24 cellular contexts compared by ENCODE assay signal in genomic region chr11:132311703-132312102, GRCh38.
DNase-seq lines count a peak whose midpoint lies in the region; ATAC-seq and TF ChIP-seq lines count a peak whose summit lies in the region.
"Had no signal": no experiment of that assay in that cellular context is flagged by ENCODE, and none has a peak within 500 bp of the region (broad histone marks: within the 10 kb centered on the region; RNA-seq: fewer than 3 reads in every experiment).

No MANE protein-coding gene starts in this region.

- H3K27me3 ChIP-seq in RWPE2 (ENCODE audit: insufficient read depth, poor library complexity, severe bottlenecking) (no peaks in the 10 kb centered on the region), Karpas-422 (ENCODE audit: low read length) (no peaks in the 10 kb centered on the region), adrenal gland (no peaks in the 10 kb centered on the region)
- H3K27me3 ChIP-seq: SJCRH30 had no signal

- no peaks in the 10 kb centered on the region for H3K79me2 ChIP-seq in Karpas-422 (ENCODE audit: low read length)

- no peaks in the 10 kb centered on the region for H3K9me3 ChIP-seq in RWPE2 (ENCODE audit: severe bottlenecking)
- H3K9me3 ChIP-seq in Karpas-422 (ENCODE audit: low read length) = no peaks in the 10 kb centered on the region
- H3K9me3 ChIP-seq in adrenal gland (replicated peaks in 1 of 3) = no peaks in the 10 kb centered on the region
- H3K9me3 ChIP-seq: Caco-2, SJCRH30 had no signal

- H3K36me3 ChIP-seq in RWPE2 (ENCODE audit: low read depth) (no peaks in the 10 kb centered on the region), Karpas-422 (ENCODE audit: insufficient read depth, low read length) (no peaks in the 10 kb centered on the region), adrenal gland (replicated peaks in 1 of 2) (no peaks in the 10 kb centered on the region)
- H3K36me3 ChIP-seq: SJCRH30 had no signal

- no peaks in the 10 kb centered on the region for H4K20me1 ChIP-seq in Karpas-422 (ENCODE audit: insufficient read depth, low read depth, low read length)

- 86 to 95% (median 87%) methylated on average over 2 of the region's 2 CpGs for WGBS in adrenal gland, 4 donors

- no peak for TF ChIP-seq POLR2A in adrenal gland (IDR thresholded peaks at IDR 0.05)

- H3K4me1 ChIP-seq in RWPE2 (ENCODE audit: insufficient read depth, poor library complexity, severe bottlenecking) = peaks cover 6% of the 10 kb centered on the region
- no peaks in the 10 kb centered on the region for H3K4me1 ChIP-seq in Karpas-422 (ENCODE audit: low read length)
- H3K4me1 ChIP-seq in adrenal gland (replicated peaks in 1 of 2) = no peaks in the 10 kb centered on the region
- H3K4me1 ChIP-seq: Caco-2, SJCRH30 had no signal

- ATAC-seq in RWPE2 (ENCODE audit: low read depth) = no peak
- ATAC-seq: CD8-positive, alpha-beta T cell; PC-3; Right ventricle myocardium inferior had no signal

- H3K4me2 ChIP-seq in Karpas-422 (ENCODE audit: low read depth, low read length, poor library complexity, severe bottlenecking) = no peak overlapping the region
- H3K4me2 ChIP-seq: GM23338 had no signal

- H2AFZ ChIP-seq in Karpas-422 (ENCODE audit: low read length) = no peak overlapping the region
- H2AFZ ChIP-seq: GM23338 had no signal

- peak overlapping the region; percentile 15 for H3K27ac ChIP-seq in RWPE2 (ENCODE audit: poor library complexity, severe bottlenecking)
- H3K27ac ChIP-seq in substantia nigra (ENCODE audit: low read depth, low read length, poor library complexity, severe bottlenecking) = peak overlapping the region; percentile 56
- no peak overlapping the region for H3K27ac ChIP-seq in Karpas-422 (ENCODE audit: low read length)
- H3K27ac ChIP-seq in adrenal gland = no peak overlapping the region
- H3K27ac ChIP-seq: C4-2B, SJCRH30 had no signal

- no peaks in the 10 kb centered on the region for H3K9me2 ChIP-seq in Karpas-422 (replicated peaks; ENCODE audit: insufficient read depth, low read length)

- H3K9ac ChIP-seq in Karpas-422 (ENCODE audit: low read length) = no peak overlapping the region

- TF ChIP-seq CTCF in RWPE2 (IDR thresholded peaks at IDR 0.05; ENCODE audit: poor library complexity, severe bottlenecking) (no peak), adrenal gland (IDR thresholded peaks at IDR 0.05) (no peak)

- intact Hi-C loops in adrenal gland (cut with DNase I) = no loop called here

- DNase-seq in RWPE2 (ENCODE audit: low spot score) = no peak
- peak; percentile 55 for DNase-seq in cerebellar cortex (ENCODE audit: low spot score)
- DNase-seq in medulla oblongata (ENCODE audit: extremely low spot score) = peak; percentile 53
- DNase-seq in substantia nigra (lab: John Stamatoyannopoulos, UW) = peak in 15 of 49 donors; percentile 6 to 55 (median 32)
- no peak for DNase-seq in Karpas-422
- no peak for DNase-seq in activated CD4-positive, alpha-beta T cell treated with anti-CD3 and anti-CD28 coated beads for 1 hour
- DNase-seq in adrenal gland = no peak
- DNase-seq: Caco-2; CD8-positive, alpha-beta T cell; GDM1; HCEC 1CT; KBM-7; MM.1S; NCI-H1694; NCI-H2029 treated with DMSO at 0.1 percent for 48 hours; NCI-H2227 treated with DMSO at 0.1 percent for 48 hours; NCI-H524; NCI-H748 treated with DMSO at 0.1 percent for 48 hours had no signal

- H3K4me3 ChIP-seq in RWPE2 (ENCODE audit: severe bottlenecking) (no peak overlapping the region), Karpas-422 (ENCODE audit: low read length) (no peak overlapping the region), adrenal gland (no peak overlapping the region)
- H3K4me3 ChIP-seq: GM12878, GM23338, SJCRH30 had no signal

Comparison
In these comparisons a context has a peak if more than half of its experiments do, and no peak if none do; other contexts are left out.
1. DNase-seq: peak in cerebellar cortex (single experiment) and medulla oblongata (single experiment); none in RWPE2 (single experiment), Karpas-422 (single experiment), activated CD4-positive, alpha-beta T cell treated with anti-CD3 and anti-CD28 coated beads for 1 hour (single experiment) and adrenal gland (0 of 7).
2. H3K27ac ChIP-seq: peak in RWPE2 (single experiment) and substantia nigra (single experiment); none in Karpas-422 (single experiment) and adrenal gland (0 of 5).